ENCODE assay signal across 8 cellular contexts in the genomic region with DNA sequence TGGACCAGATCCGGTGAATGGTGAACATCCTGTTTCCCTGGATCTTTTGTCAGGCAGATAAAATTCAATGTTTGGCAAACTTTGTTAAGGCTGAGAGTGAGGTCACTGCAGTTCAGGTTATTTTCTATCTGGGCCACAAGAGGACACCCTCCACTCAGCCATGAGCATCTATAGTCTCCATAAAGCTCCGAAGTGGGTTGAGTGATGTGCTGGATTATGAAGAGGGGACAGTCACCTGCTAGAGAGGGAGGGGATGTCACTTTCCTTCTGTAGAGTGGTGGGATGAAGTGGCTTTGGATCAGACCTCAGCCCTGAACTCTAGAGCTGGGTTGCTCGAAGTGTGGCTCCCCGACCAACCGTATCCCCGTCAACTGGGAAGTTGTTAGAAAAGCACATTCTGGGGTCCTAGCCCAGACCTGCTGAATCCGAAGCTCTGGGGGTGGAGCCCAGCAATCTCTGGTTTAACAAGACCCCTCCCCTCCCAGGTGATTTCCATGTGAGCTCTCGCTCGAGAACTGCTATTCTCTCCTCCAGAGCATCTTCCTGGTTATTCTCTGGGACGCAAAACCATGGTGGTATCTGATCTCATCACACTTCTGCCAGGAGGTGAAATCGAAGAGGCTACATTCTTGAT. TPM values are rescaled to one million over a fixed set of nuclear protein-coding genes. Genes with fewer than 3 reads are reported as not detected.
A peak's percentile ranks its signal among the peaks of the same experiment; 100 is the strongest.
DNase-seq lines count a peak whose midpoint lies in the region; ATAC-seq and TF ChIP-seq lines count a peak whose summit lies in the region.

No MANE protein-coding gene starts in this region.

- no peak overlapping the region for H3K4ac ChIP-seq in H9 (ENCODE audit: low read depth, low read length)

- no peaks in the 10 kb centered on the region for H3K36me3 ChIP-seq in OCI-LY1 (ENCODE audit: insufficient read depth, low read length)

- no peak overlapping the region for H3K4me3 Mint-ChIP-seq in H9

- H3K36me3 Mint-ChIP-seq in H9 (ENCODE audit: insufficient read depth in 1 of 3, low read depth in 3 of 3) = peaks cover 0 to 50% (median 0%) of the 10 kb centered on the region in 3 experiments; a peak in 2 of 7 replicates

- H2AFZ ChIP-seq in H9 (ENCODE audit: low read length) = no peak overlapping the region
- no peak overlapping the region for H2AFZ ChIP-seq in OCI-LY1 (ENCODE audit: low read length)

- H4K8ac ChIP-seq in H9 (replicated peaks; ENCODE audit: insufficient read length, low read depth, low read length) = no peak overlapping the region

- no peak overlapping the region for H2AK5ac ChIP-seq in H9 (ENCODE audit: insufficient read length, low read length)

- H3K27ac ChIP-seq in H9 (ENCODE audit: insufficient read length, low read depth, low read length) = no peak overlapping the region
- no peak overlapping the region for H3K27ac ChIP-seq in OCI-LY1 (ENCODE audit: low read depth, low read length, poor library complexity, severe bottlenecking)
- peak overlapping the region in 31 of 59 donors; percentile 1 to 83 (median 46) for H3K27ac ChIP-seq in dorsolateral prefrontal cortex

- H3K18ac ChIP-seq in H9 (ENCODE audit: insufficient read length, low read depth, low read length) = no peak overlapping the region

- H3F3A ChIP-seq in OCI-LY1 (ENCODE audit: insufficient read depth, low read length) = no peaks in the 10 kb centered on the region

- no CpG with 5 or more reads among the region's 11 CpGs for WGBS in H9 (ENCODE audit: extremely low coverage, insufficient read length, low lambda C conversion rate)

- H3K9me2 ChIP-seq in OCI-LY1 (ENCODE audit: low read depth, low read length) = no peaks in the 10 kb centered on the region

- H3T11ph ChIP-seq in H9 (ENCODE audit: low read length) = no peak overlapping the region

- H3K79me2 ChIP-seq in H9 (ENCODE audit: insufficient read depth, low read length) (no peaks in the 10 kb centered on the region), OCI-LY1 (ENCODE audit: insufficient read depth, low read length) (no peaks in the 10 kb centered on the region)

- no peak overlapping the region for H3K4me3 ChIP-seq in OCI-LY1 (ENCODE audit: low read depth, low read length, poor library complexity, severe bottlenecking)
- H3K4me3 ChIP-seq in dorsolateral prefrontal cortex = no peak overlapping the region

- H3K4me2 ChIP-seq in H9 (ENCODE audit: insufficient read depth, insufficient read length, low read length) = no peak overlapping the region
- no peak overlapping the region for H3K4me2 ChIP-seq in OCI-LY1 (ENCODE audit: low read length)

- no peak overlapping the region for H3K9ac ChIP-seq in H9 (ENCODE audit: extremely low read depth, insufficient read length, low read length)
- H3K9ac ChIP-seq in OCI-LY1 (ENCODE audit: low read length) = no peak overlapping the region

- H2BK5ac ChIP-seq in H9 (ENCODE audit: insufficient read length, low read length) = no peak overlapping the region

- H3K14ac ChIP-seq in H9 (ENCODE audit: insufficient read depth, low read length) = no peak overlapping the region

- TF ChIP-seq CTCF in H9 (conservative IDR thresholded peaks at IDR 0.05) (peak; percentile 54), OCI-LY1 (IDR thresholded peaks at IDR 0.05; ENCODE audit: low read length) (peak; percentile 39; the same call in 1 of the 2 replicates), dorsolateral prefrontal cortex (IDR thresholded peaks at IDR 0.05 in 54 of 56, conservative IDR thresholded peaks at IDR 0.05 in 2 of 56; ENCODE audit: low read depth in 1 of 56, partially characterized antibody in 56 of 56) (peak in 53 of 56 donors; percentile 26 to 69 (median 55))

- H2BK15ac ChIP-seq in H9 (ENCODE audit: low read depth, low read length) = no peak overlapping the region

- H3K9me3 Mint-ChIP-seq in H9 = no peaks in the 10 kb centered on the region

- H3K9me3 ChIP-seq in H9 (ENCODE audit: control insufficient read depth, low read depth, low read length) (no peaks in the 10 kb centered on the region), OCI-LY1 (ENCODE audit: low read length) (no peaks in the 10 kb centered on the region)

- H3K27me3 ChIP-seq in H9 (ENCODE audit: insufficient read depth, low read length) (no peaks in the 10 kb centered on the region), OCI-LY1 (ENCODE audit: insufficient read depth, low read length) (peaks cover 3% of the 10 kb centered on the region; the same call in 1 of the 2 replicates), dorsolateral prefrontal cortex (no peaks in the 10 kb centered on the region)

- intact Hi-C loops in dorsolateral prefrontal cortex (cut with DNase I) = loop anchor here (2.0 kb wide), 2 partner anchors 51 to 163 kb away; no protein-coding TSS in a partner anchor

- H3K23ac ChIP-seq in H9 (ENCODE audit: insufficient read length, low read depth, low read length) = no peak overlapping the region

- peaks cover 51 to 59% of the 10 kb centered on the region in 2 experiments for H3K4me1 Mint-ChIP-seq in H9

- H4K20me1 ChIP-seq in H9 (ENCODE audit: control insufficient read depth, insufficient read depth, insufficient read length) (no peaks in the 10 kb centered on the region), OCI-LY1 (ENCODE audit: insufficient read depth, low read length) (no peaks in the 10 kb centered on the region)

- no peak overlapping the region for H3K56ac ChIP-seq in H9 (ENCODE audit: insufficient read length, low read depth, low read length)

- no peak overlapping the region for H2BK120ac ChIP-seq in H9 (ENCODE audit: low read depth, low read length, poor library complexity, severe bottlenecking)

- H4K5ac ChIP-seq in H9 (ENCODE audit: insufficient read length, low read depth, low read length) = no peak overlapping the region

- ATAC-seq in GM18870 (IDR thresholded peaks at IDR 0.05; ENCODE audit: unreplicated experiment) (no peak), HG03521 (IDR thresholded peaks at IDR 0.05; ENCODE audit: unreplicated experiment) (no peak), HG02759 (IDR thresholded peaks at IDR 0.05; ENCODE audit: unreplicated experiment) (no peak)

- H3K27ac Mint-ChIP-seq in H9 = peak overlapping the region in 1 of 3 experiments; percentile 40; a peak in 3 of 7 replicates

- no peak overlapping the region for H2BK12ac ChIP-seq in H9 (ENCODE audit: insufficient read length, low read depth, low read length)

- H3K23me2 ChIP-seq in H9 (ENCODE audit: insufficient read length, low read depth, low read length, poor library complexity, severe bottlenecking) = peaks cover 2% of the 10 kb centered on the region

- no peaks in the 10 kb centered on the region for H3K79me1 ChIP-seq in H9 (ENCODE audit: insufficient read depth, low read depth, low read length, poor library complexity, severe bottlenecking)

- H3K4me1 ChIP-seq in H9 (ENCODE audit: insufficient read depth, low read length) (peaks cover 14% of the 10 kb centered on the region; the same call in 1 of the 2 replicates), OCI-LY1 (ENCODE audit: insufficient read depth, low read length, severe bottlenecking) (no peaks in the 10 kb centered on the region)

- H3K27me3 Mint-ChIP-seq in H9 (ENCODE audit: low read depth) = no peaks in the 10 kb centered on the region

- peak; percentile 15 for DNase-seq in COLO668 (lab: John Stamatoyannopoulos, UW; ENCODE audit: unreplicated experiment)
- DNase-seq in H9 = peak; percentile 57
- peak in 2 of 10 donors; percentile 20 to 34 for DNase-seq in dorsolateral prefrontal cortex
- peak; percentile 39 for DNase-seq in mucosa of gallbladder (ENCODE audit: low spot score)

- H4K91ac ChIP-seq in H9 (ENCODE audit: insufficient read length, low read depth, low read length) = no peak overlapping the region

- no peak overlapping the region for H2BK20ac ChIP-seq in H9 (ENCODE audit: low read depth, low read length, poor library complexity, severe bottlenecking)

RNA-seq across cellular contexts. Expression of a gene that starts 31.8 kb away (rescaled TPM):
- total RNA-seq in H9 (2021) = 3.2 and 4.6 TPM in 2 replicates
- 100 to 1,000 TPM in 85 of 120 experiments, 10 to 100 TPM in 35; 39.6 to 342 (median 131) TPM for total RNA-seq in dorsolateral prefrontal cortex
- total RNA-seq in mucosa of gallbladder = 0.98 TPM

RNA-seq across cellular contexts. Expression of a gene that starts 52.5 kb away (rescaled TPM):
- total RNA-seq in H9 (2021) = 13.8 and 15.2 TPM in 2 replicates
- 100 to 1,000 TPM in 119 of 120 experiments, 10 to 100 TPM in 1; 84.5 to 257 (median 180) TPM for total RNA-seq in dorsolateral prefrontal cortex
- 60.3 TPM for total RNA-seq in mucosa of gallbladder

Comparison
In these comparisons a context has a peak if more than half of its experiments do, and no peak if none do; other contexts are left out.
1. H3K27ac ChIP-seq: peak in dorsolateral prefrontal cortex (31 of 59); none in H9 (single experiment) and OCI-LY1 (single experiment).
2. Peak in every context shown above with its lines, with median percentiles within 50 percentile points of each other: CTCF ChIP-seq.